Comparison of ENCODE assay signal across 20 cellular contexts in genomic region chr1:43177691-43178090, GRCh38.
"Had no signal": no experiment of that assay in that cellular context is flagged by ENCODE, and none has a peak within 500 bp of the region (broad histone marks: within the 10 kb centered on the region; RNA-seq: fewer than 3 reads in every experiment).

No MANE protein-coding gene starts in this region.

- H3K4me1 ChIP-seq: psoas muscle, testis had no signal

- H3K9me3 ChIP-seq: left lung, ovary, psoas muscle, sigmoid colon, testis, tibial artery had no signal

- DNase-seq: dorsolateral prefrontal cortex; effector CD4-positive, alpha-beta T cell; head of caudate nucleus; left cardiac atrium; left lung; mesenchymal stem cell; naive thymus-derived CD4-positive, alpha-beta T cell; occipital lobe; ovary; posterior cingulate gyrus; psoas muscle; right cardiac atrium; sigmoid colon; stimulated activated CD4-positive, alpha-beta T cell treated with anti-CD3 and anti-CD28 coated beads, Interleukin-2, amount 100 ng/mL, for 24 hours; stimulated activated CD4-positive, alpha-beta T cell treated with anti-CD3 and anti-CD28 coated beads, Interleukin-4, amount 100 ng/mL, for 4 hours; stimulated activated naive CD8-positive, alpha-beta T cell treated with anti-CD3 and anti-CD28 coated beads, Interleukin-15, Interleukin-2, amounts not matched to agents 100 U/mL and 50 U/mL, for 24 hours; substantia nigra; testis; tibial artery had no signal

- H3K27me3 ChIP-seq: ovary, testis had no signal

- H3K27ac ChIP-seq: dorsolateral prefrontal cortex, left lung, ovary, psoas muscle, sigmoid colon, testis, tibial artery had no signal

- ATAC-seq: left cardiac atrium; left lung; naive thymus-derived CD4-positive, alpha-beta T cell; psoas muscle; right cardiac atrium; stimulated activated memory B cell treated with anti-CD40 and anti-IgM and Interleukin-4, amounts not matched to agents 10 μg/mL and 1 μg/mL and 100 μg/mL, for 72 hours; stimulated activated naive CD8-positive, alpha-beta T cell treated with anti-CD3 and anti-CD28 coated beads, Interleukin-15, Interleukin-2, amounts not matched to agents 100 U/mL and 50 U/mL, for 24 hours had no signal

- H3K4me3 ChIP-seq: dorsolateral prefrontal cortex, left lung, ovary, psoas muscle, sigmoid colon, testis, tibial artery had no signal

- H3K36me3 ChIP-seq: left lung, ovary, sigmoid colon, tibial artery had no signal
